1 cellular context compared by ENCODE assay signal in the genomic region with DNA sequence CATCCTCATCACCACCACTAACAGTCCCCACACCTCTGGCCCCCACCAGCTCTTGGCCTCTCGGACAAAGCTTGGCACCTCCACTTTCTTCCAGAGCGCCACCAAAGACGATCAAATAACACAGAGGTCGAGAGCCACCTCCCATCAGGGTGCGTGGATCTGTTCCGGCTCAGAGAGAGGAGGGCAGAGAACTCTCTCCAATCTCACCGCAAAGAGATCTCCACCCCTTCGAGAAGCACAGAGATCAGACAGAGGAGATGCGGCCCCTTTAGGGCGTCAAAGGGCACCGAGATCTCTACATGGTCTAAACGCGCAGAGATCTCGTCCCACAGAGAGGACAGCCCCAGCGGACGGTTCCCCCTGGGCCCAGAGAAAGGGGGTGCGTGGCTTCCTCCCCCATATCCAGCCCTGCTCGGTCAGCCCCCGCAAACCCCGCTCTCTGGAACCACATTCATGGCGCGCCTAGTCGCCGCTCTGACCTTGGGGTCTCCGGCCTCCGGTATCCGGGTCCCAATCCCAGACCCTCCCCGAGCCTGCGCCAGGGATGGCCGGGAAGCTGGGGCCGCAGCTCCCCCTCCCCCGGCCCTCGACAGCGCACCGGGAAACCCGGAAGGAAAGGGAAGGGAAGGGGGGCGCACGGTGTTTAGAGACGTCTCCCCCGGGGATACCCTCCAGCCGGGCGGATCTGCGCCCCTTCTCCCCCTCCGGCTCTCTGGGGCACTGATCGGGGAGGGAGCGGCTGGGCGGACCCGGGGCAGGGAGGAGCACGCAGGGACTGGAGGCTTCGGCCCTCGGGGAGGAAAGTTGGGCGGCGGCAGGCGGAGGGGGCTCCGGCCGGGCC.
TF ChIP-seq lines count a peak whose summit lies in the region.

No MANE protein-coding gene starts in this region.

TF ChIP-seq in H1, 55 proteins besides CTCF, POLR2A, EP300 and RAD21:
- TF ChIP-seq RBBP5 (IDR thresholded peaks at IDR 0.05; ENCODE audit: borderline replicate concordance, low read depth, low read length) (no peak; the same call in none of the 2 replicates), BRCA1 (IDR thresholded peaks at IDR 0.05; ENCODE audit: low read depth, low read length) (no peak), SUZ12 (IDR thresholded peaks at IDR 0.05; ENCODE audit: low read length) (peak; percentile 40; the same call in 1 of the 2 replicates), ASH2L (IDR thresholded peaks at IDR 0.05; ENCODE audit: low read length) (peak; percentile 67), CTBP2 (IDR thresholded peaks at IDR 0.05; ENCODE audit: borderline replicate concordance, insufficient read depth, insufficient read length, low read length) (no peak), SP1 (IDR thresholded peaks at IDR 0.05; ENCODE audit: low read depth, low read length) (no peak), KDM4A (IDR thresholded peaks at IDR 0.05; ENCODE audit: low read depth, low read length, severe bottlenecking) (peak; percentile 99), HDAC6 (IDR thresholded peaks at IDR 0.05; ENCODE audit: low read depth, low read length) (no peak), JUN (IDR thresholded peaks at IDR 0.05; ENCODE audit: low read depth, low read length) (no peak), BACH1 (IDR thresholded peaks at IDR 0.05; ENCODE audit: low read length) (no peak), HDAC2 (IDR thresholded peaks at IDR 0.05; ENCODE audit: borderline replicate concordance in 1 of 2, low read depth in 2 of 2, low read length in 2 of 2) (0 out of 4 replicates have a peak, but pooled peaks of 1 of the 2 experiments have one; percentile 23)
- TF ChIP-seq, protein P1, sequence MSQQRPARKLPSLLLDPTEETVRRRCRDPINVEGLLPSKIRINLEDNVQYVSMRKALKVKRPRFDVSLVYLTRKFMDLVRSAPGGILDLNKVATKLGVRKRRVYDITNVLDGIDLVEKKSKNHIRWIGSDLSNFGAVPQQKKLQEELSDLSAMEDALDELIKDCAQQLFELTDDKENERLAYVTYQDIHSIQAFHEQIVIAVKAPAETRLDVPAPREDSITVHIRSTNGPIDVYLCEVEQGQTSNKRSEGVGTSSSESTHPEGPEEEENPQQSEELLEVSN (IDR thresholded peaks at IDR 0.05): no peak
